Comparison of ENCODE assay signal across 8 cellular contexts in genomic region chr22:25085930-25086901, GRCh38.
DNase-seq lines count a peak whose midpoint lies in the region; ATAC-seq, FAIRE-seq and TF ChIP-seq lines count a peak whose summit lies in the region.

No MANE protein-coding gene starts in this region.

- H3K36me3 ChIP-seq in Panc1 (ENCODE audit: control insufficient read depth, insufficient read depth, low read length) (no peaks in the 10 kb centered on the region), neural progenitor cell (no peaks in the 10 kb centered on the region)

- TSS peak; percentile 19 for BruUV-seq in Panc1 (replicated peaks; lab: Mats Ljungman, UMichigan)

- H3K27ac ChIP-seq in Panc1 (ENCODE audit: low read length) (no peak overlapping the region), neural progenitor cell (no peak overlapping the region)

- no peaks in the 10 kb centered on the region for H3K27me3 ChIP-seq in Panc1 (ENCODE audit: control insufficient read depth, insufficient read depth, low read length)
- no peaks in the 10 kb centered on the region for H3K27me3 ChIP-seq in neural progenitor cell

- ATAC-seq in GM21717 (IDR thresholded peaks at IDR 0.05; ENCODE audit: unreplicated experiment) (peak; percentile 71), Panc1 (peak; percentile 30)

- H4K20me1 ChIP-seq in neural progenitor cell (ENCODE audit: low read depth): peaks cover 43% of the 10 kb centered on the region

- H3K9me3 Mint-ChIP-seq in neural progenitor cell: no peaks in the 10 kb centered on the region

- peaks cover 8% of the 10 kb centered on the region for H3K4me1 Mint-ChIP-seq in neural progenitor cell

- H3K4me2 ChIP-seq in neural progenitor cell: no peak overlapping the region

- H3K4me3 Mint-ChIP-seq in neural progenitor cell: no peak overlapping the region

- intact Hi-C loops in Panc1 (cut with micrococcal nuclease; ENCODE audit: unreplicated experiment): no loop called here

- no peaks in the 10 kb centered on the region for H3F3A ChIP-seq in neural progenitor cell (ENCODE audit: low read depth)

- no peak overlapping the region for H3K9ac ChIP-seq in neural progenitor cell

- peaks cover 3% of the 10 kb centered on the region for H3K27me3 Mint-ChIP-seq in neural progenitor cell (ENCODE audit: insufficient read depth, low read depth)

- DNase-seq in GM12891 (ENCODE audit: insufficient read length, low spot score): no peak
- no peak for DNase-seq in Panc1 (ENCODE audit: low read depth, low spot score)
- peak; percentile 71 for DNase-seq in kidney tubule cell (ENCODE audit: low spot score)
- no peak for DNase-seq in NOMO-1 treated with DMSO at 0.1 percent for 48 hours (lab: John Stamatoyannopoulos, UW; ENCODE audit: unreplicated experiment)
- no peak for DNase-seq in NCI-H1417 treated with DMSO at 0.1 percent for 48 hours (lab: John Stamatoyannopoulos, UW)
- no peak for DNase-seq in activated CD4-positive, CD25-positive, alpha-beta regulatory T cell (lab: John Stamatoyannopoulos, UW)
- no peak for DNase-seq in neural progenitor cell (ENCODE audit: low spot score)

- no peak for TF ChIP-seq POLR2A in GM12891 (IDR thresholded peaks at IDR 0.05; ENCODE audit: low read depth, low read length)

- no peaks in the 10 kb centered on the region for H3K36me3 Mint-ChIP-seq in neural progenitor cell

- TF ChIP-seq CTCF in Panc1 (IDR thresholded peaks at IDR 0.05): no peak
- no peak for TF ChIP-seq CTCF in neural progenitor cell (IDR thresholded peaks at IDR 0.05)

- CTCF ChIA-PET in Panc1 (lab: Charles Lee): no interaction called here

- H3K4me3 ChIP-seq in Panc1 (ENCODE audit: low read depth in 2 of 2, low read length in 2 of 2): no peak overlapping the region
- no peak overlapping the region for H3K4me3 ChIP-seq in neural progenitor cell

- POLR2A ChIA-PET in Panc1 (lab: Charles Lee): no interaction called here

- in situ Hi-C loops in Panc1 (cut with HindIII; ENCODE audit: low pct_unique_long_range_greater_than_20kb, low sequenced_read_pairs): no loop called here

- H3K4me1 ChIP-seq in Panc1 (ENCODE audit: control insufficient read depth, insufficient read depth, low read length) (no peaks in the 10 kb centered on the region), neural progenitor cell (peaks cover 12% of the 10 kb centered on the region)

- H2AFZ ChIP-seq in neural progenitor cell (replicated peaks): no peak overlapping the region

- no peaks in the 10 kb centered on the region for H3K9me3 ChIP-seq in Panc1 (ENCODE audit: control insufficient read depth, insufficient read depth, low read depth, low read length)
- no peaks in the 10 kb centered on the region for H3K9me3 ChIP-seq in neural progenitor cell (ENCODE audit: low read depth)

- peak; percentile 66 for FAIRE-seq in GM12891 (lab: Jason Lieb, UNC)

- H3K79me2 ChIP-seq in neural progenitor cell (ENCODE audit: low read depth): peaks cover 4% of the 10 kb centered on the region

- no peak overlapping the region for H3K27ac Mint-ChIP-seq in neural progenitor cell

TF ChIP-seq in GM12891, 5 proteins besides CTCF, POLR2A, EP300 and RAD21:
- no peak for TF ChIP-seq TAF1 (IDR thresholded peaks at IDR 0.05; ENCODE audit: low read depth, low read length)
- TF ChIP-seq SPI1 (IDR thresholded peaks at IDR 0.05; ENCODE audit: low read depth, low read length): no peak
- no peak for TF ChIP-seq POLR2AphosphoS5 (IDR thresholded peaks at IDR 0.05; ENCODE audit: low read depth, low read length)
- TF ChIP-seq POU2F2 (IDR thresholded peaks at IDR 0.05; ENCODE audit: low read depth, low read length): no peak
- TF ChIP-seq PAX5 (IDR thresholded peaks at IDR 0.05; ENCODE audit: insufficient read depth, low read length, severe bottlenecking): no peak
